18 cellular contexts compared by ENCODE assay signal in the genomic region with DNA sequence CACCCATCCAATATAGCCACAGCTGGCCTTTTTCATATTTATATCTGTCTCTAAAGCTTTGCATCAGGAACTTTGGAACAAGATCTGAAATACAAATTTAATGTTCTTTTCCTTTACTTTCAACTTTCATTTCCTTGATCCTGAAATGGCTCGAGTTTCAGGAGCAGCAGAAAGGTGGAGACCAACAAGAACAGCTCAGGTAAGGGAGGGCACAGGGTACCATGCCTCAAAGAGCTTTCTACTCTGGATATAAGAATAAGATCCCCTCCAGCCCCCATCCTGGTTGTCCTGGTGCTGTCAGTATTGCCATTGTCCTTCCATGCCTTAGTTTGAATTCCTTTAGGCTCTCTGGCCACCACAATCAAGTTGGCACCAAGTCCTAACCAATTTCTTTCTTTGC. TPM values are rescaled to one million over a fixed set of nuclear protein-coding genes. Genes with fewer than 3 reads are reported as not detected.
DNase-seq lines count a peak whose midpoint lies in the region; ATAC-seq and TF ChIP-seq lines count a peak whose summit lies in the region.
"Had no signal": no experiment of that assay in that cellular context is flagged by ENCODE, and none has a peak within 500 bp of the region (broad histone marks: within the 10 kb centered on the region; RNA-seq: fewer than 3 reads in every experiment).

No MANE protein-coding gene starts in this region.

- H3K9me3 Mint-ChIP-seq in nephron, result no peaks in the 10 kb centered on the region
- H3K9me3 Mint-ChIP-seq: CD4-positive, alpha-beta T cell; GM23338; HFFc6 had no signal

- ATAC-seq in foreskin keratinocyte (no peak), GM19455 (IDR thresholded peaks at IDR 0.05; ENCODE audit: unreplicated experiment) (no peak)
- ATAC-seq: GM23338 had no signal

- H3K27me3 ChIP-seq in A673 (replicated peaks; ENCODE audit: insufficient read depth, low read depth, low read length, poor library complexity), result no peaks in the 10 kb centered on the region
- H3K27me3 ChIP-seq in foreskin keratinocyte, result no peaks in the 10 kb centered on the region
- no peaks in the 10 kb centered on the region for H3K27me3 ChIP-seq in testis
- H3K27me3 ChIP-seq: BE2C had no signal

- H3K4me3 ChIP-seq in A673 (ENCODE audit: low read depth, low read length, poor library complexity, severe bottlenecking), result no peak overlapping the region
- no peak overlapping the region for H3K4me3 ChIP-seq in HEK293 (ENCODE audit: low read depth, low read length)
- H3K4me3 ChIP-seq in testis, result no peak overlapping the region
- H3K4me3 ChIP-seq: GM23338 had no signal

- 47 to 72% methylated on average over 1 of the region's 1 CpG for WGBS in testis, 2 donors

- H3K4me1 Mint-ChIP-seq in nephron, result peaks cover 13% of the 10 kb centered on the region
- H3K4me1 Mint-ChIP-seq: GM23338 had no signal

- CTCF ChIA-PET in A673 (lab: Charles Lee) (no interaction called here), HEK293 (lab: Yijun Ruan, JAX) (no interaction called here)

- TF ChIP-seq CTCF in A673 (conservative IDR thresholded peaks at IDR 0.05; ENCODE audit: low read depth, low read length) (no peak), HEK293 (tag by site-specific recombination; IDR thresholded peaks at IDR 0.05) (no peak), foreskin keratinocyte (conservative IDR thresholded peaks at IDR 0.05) (no peak), nephron (IDR thresholded peaks at IDR 0.05; ENCODE audit: unreplicated experiment in 3 of 3) (no peak), testis (IDR thresholded peaks at IDR 0.05) (no peak)

- BruUV-seq in A673 (replicated peaks; lab: Mats Ljungman, UMichigan), result no TSS peak

- peaks cover 14% of the 10 kb centered on the region for H3K4me1 ChIP-seq in A673 (ENCODE audit: insufficient read depth, low read length, poor library complexity, severe bottlenecking)
- H3K4me1 ChIP-seq in HEK293 (ENCODE audit: control insufficient read depth, insufficient read depth, low read length), result no peaks in the 10 kb centered on the region
- H3K4me1 ChIP-seq in foreskin keratinocyte, result peaks cover 19% of the 10 kb centered on the region
- no peaks in the 10 kb centered on the region for H3K4me1 ChIP-seq in testis
- H3K4me1 ChIP-seq: BE2C, Caco-2 had no signal

- peak overlapping the region; percentile 47 for H3K27ac ChIP-seq in A673 (ENCODE audit: low read depth, low read length, poor library complexity, severe bottlenecking)
- no peak overlapping the region for H3K27ac ChIP-seq in HEK293 (ENCODE audit: extremely low read depth, low read depth, low read length)
- H3K27ac ChIP-seq in foreskin keratinocyte, result peak overlapping the region; percentile 41
- no peak overlapping the region for H3K27ac ChIP-seq in testis
- H3K27ac ChIP-seq: C4-2B had no signal

- no peaks in the 10 kb centered on the region for H3K27me3 Mint-ChIP-seq in nephron (ENCODE audit: low read depth)

- no peaks in the 10 kb centered on the region for H3K36me3 Mint-ChIP-seq in nephron (ENCODE audit: low read depth)

- DNase-seq in A673 (ENCODE audit: low spot score) (no peak), foreskin keratinocyte (no peak), testis (no peak), SKM-1 (lab: John Stamatoyannopoulos, UW; ENCODE audit: unreplicated experiment) (no peak), NCI-H2171 (lab: John Stamatoyannopoulos, UW) (no peak)
- DNase-seq: ACHN; BE2C; Caco-2; CD4-positive, alpha-beta T cell; HCEC 1CT; HFFc6 had no signal

- intact Hi-C loops in A673 (cut with micrococcal nuclease; ENCODE audit: unreplicated experiment), result no loop called here
- intact Hi-C loops in testis (cut with DNase I; ENCODE audit: low total_unique reads), result no loop called here

- no peak for TF ChIP-seq POLR2A in testis (IDR thresholded peaks at IDR 0.05)

- H3K9me3 ChIP-seq in A673 (ENCODE audit: low read depth, low read length, poor library complexity, severe bottlenecking) (no peaks in the 10 kb centered on the region), HEK293 (ENCODE audit: control insufficient read depth, insufficient read depth, low read depth, low read length) (no peaks in the 10 kb centered on the region), testis (no peaks in the 10 kb centered on the region)
- H3K9me3 ChIP-seq: BE2C, Caco-2 had no signal

- peak overlapping the region in 2 of 3 experiments; percentile 2 to 49 for H3K27ac Mint-ChIP-seq in nephron
- H3K27ac Mint-ChIP-seq: CD4-positive, alpha-beta T cell; GM23338; HFFc6 had no signal

- POLR2A ChIA-PET in A673 (lab: Charles Lee; ENCODE audit: low non-redundant PET), result no interaction called here
- POLR2A ChIA-PET in HEK293 (lab: Yijun Ruan, JAX), result no interaction called here

- no peaks in the 10 kb centered on the region for H3K36me3 ChIP-seq in A673 (ENCODE audit: insufficient read depth, low read length, poor library complexity, severe bottlenecking)
- H3K36me3 ChIP-seq in HEK293 (ENCODE audit: control insufficient read depth in 2 of 2, insufficient read depth in 1 of 2, low read length in 2 of 2), result no peaks in the 10 kb centered on the region
- H3K36me3 ChIP-seq in testis (ENCODE audit: low read depth, missing control alignments), result no peaks in the 10 kb centered on the region
- H3K36me3 ChIP-seq: BE2C had no signal

- H3K4me3 Mint-ChIP-seq in nephron, result no peak overlapping the region
- H3K4me3 Mint-ChIP-seq: CD4-positive, alpha-beta T cell; GM23338; HFFc6 had no signal

TF ChIP-seq in HEK293, 187 proteins besides CTCF, POLR2A, EP300 and RAD21:
- TF ChIP-seq ZNF621 (tag by site-specific recombination; IDR thresholded peaks at IDR 0.05) (no peak), ZNF292 (tag by site-specific recombination; IDR thresholded peaks at IDR 0.05; ENCODE audit: borderline replicate concordance, low read depth) (no peak), ZNF677 (tag by site-specific recombination; IDR thresholded peaks at IDR 0.05) (peak; percentile 100)

RNA-seq across cellular contexts. Expression of gene CALU, which starts 12.5 kb away (rescaled TPM):
- total RNA-seq in A673 (2021), result 161 and 162 TPM in 2 replicates
- total RNA-seq in foreskin keratinocyte, result 195 and 229 TPM in 2 replicates
- 89.2 and 94.6 TPM in 2 replicates for polyA plus RNA-seq in foreskin keratinocyte
- 10 to 100 TPM; 63.2 to 63.4 TPM for total RNA-seq in testis
- 81.4 TPM for polyA plus RNA-seq in testis (ENCODE audit: insufficient read depth, low read depth, low replicate concordance)

RNA-seq across cellular contexts. Expression of gene OPN1SW, which starts 48.9 kb away (rescaled TPM):
- total RNA-seq in A673 (2021) (not detected in 2 replicates), foreskin keratinocyte (not detected in 2 replicates), testis (not detected)
- polyA plus RNA-seq in foreskin keratinocyte (not detected in 2 replicates), testis (ENCODE audit: insufficient read depth, low read depth, low replicate concordance) (not detected)
- total RNA-seq: A172; Caco-2; CD4-positive, alpha-beta T cell; GM23338; HFFc6; HT-29 had no signal

RNA-seq across cellular contexts. Expression of gene GARIN1A, which starts 54.6 kb away (rescaled TPM):
- total RNA-seq in A673 (2021) (1.8 and 2.2 TPM in 2 replicates), foreskin keratinocyte (0.11 and 0.71 TPM in 2 replicates), testis (10 to 100 TPM; 12.0 to 46.8 TPM)
- polyA plus RNA-seq in foreskin keratinocyte (0.07 and 0.10 TPM in 2 replicates), testis (ENCODE audit: insufficient read depth, low read depth, low replicate concordance) (46.0 TPM)
- total RNA-seq: A172, GM23338 had no signal

Comparison
In these comparisons a context has a peak if more than half of its experiments do, and no peak if none do; other contexts are left out.
1. H3K27ac ChIP-seq: peak in A673 (single experiment) and foreskin keratinocyte (single experiment); none in HEK293 (single experiment) and testis (0 of 2).